In genomic region chr6:19287928-19288327, GRCh38 we compare ENCODE assay signal across 9 cellular contexts.
"Had no signal": no experiment of that assay in that cellular context is flagged by ENCODE, and none has a peak within 500 bp of the region (broad histone marks: within the 10 kb centered on the region; RNA-seq: fewer than 3 reads in every experiment).

No MANE protein-coding gene starts in this region.

- ATAC-seq: GM23338, HCT116 had no signal

- H3K4me3 ChIP-seq: GM23248, GM23338, HAP-1 had no signal

- DNase-seq: GM23248, GOT3, H7, H9, HCEC 1CT, HFFc6 had no signal
